24 cellular contexts compared by ENCODE assay signal in genomic region chr9:121024237-121024636, GRCh38. TPM values are rescaled to one million over a fixed set of nuclear protein-coding genes. Genes with fewer than 3 reads are reported as not detected.
DNase-seq lines count a peak whose midpoint lies in the region; ATAC-seq, FAIRE-seq and TF ChIP-seq lines count a peak whose summit lies in the region.
"Had no signal": no experiment of that assay in that cellular context is flagged by ENCODE, and none has a peak within 500 bp of the region (broad histone marks: within the 10 kb centered on the region; RNA-seq: fewer than 3 reads in every experiment).

No MANE protein-coding gene starts in this region.

- no peak overlapping the region for H3K14ac ChIP-seq in mesenchymal stem cell (ENCODE audit: low read length in 2 of 2)

- intact Hi-C loops in Calu3 (cut with micrococcal nuclease; ENCODE audit: unreplicated experiment), result no loop called here
- intact Hi-C loops in PC-3 (cut with micrococcal nuclease), result no loop called here
- intact Hi-C loops in K562 (cut with micrococcal nuclease), result no loop called here

- in situ Hi-C loops in K562 (cut with MboI), result no loop called here

- H3K27me3 ChIP-seq in PC-3 (ENCODE audit: low read length), result no peaks in the 10 kb centered on the region
- H3K27me3 ChIP-seq in K562 (ENCODE audit: control insufficient read depth in 2 of 2, insufficient read depth in 2 of 2, low read length in 2 of 2), result no peaks in the 10 kb centered on the region; a peak in 1 of 5 replicates
- no peaks in the 10 kb centered on the region for H3K27me3 ChIP-seq in mesenchymal stem cell (ENCODE audit: control insufficient read depth in 1 of 2, insufficient read depth in 1 of 2, low read length in 2 of 2)
- H3K27me3 ChIP-seq: BLaER1 treated with 17β-estradiol and CSF1 and Interleukin-3, amounts not matched to agents 10 nM and 100 nM had no signal

- no peak for TF ChIP-seq RAD21 in A549 (conservative IDR thresholded peaks at IDR 0.05 in 1 of 2, IDR thresholded peaks at IDR 0.05 in 1 of 2)
- TF ChIP-seq RAD21 in K562 (CRISPR knock-in tag; conservative IDR thresholded peaks at IDR 0.05 in 1 of 2, IDR thresholded peaks at IDR 0.05 in 1 of 2), result no peak

- no peak overlapping the region for H3K4ac ChIP-seq in mesenchymal stem cell (ENCODE audit: low read depth in 1 of 2, low read length in 2 of 2)

- POLR2A ChIA-PET in A549 (lab: Yijun Ruan, JAX) (no interaction called here), PC-3 (lab: Charles Lee; ENCODE audit: unreplicated experiment) (interaction anchor here (0.6 kb wide), 1 partner anchor 18 kb away, joined by 3 read pairs; no protein-coding TSS in a partner anchor), K562 (lab: Yijun Ruan, JAX) (interaction anchor here (0.5 kb wide), 1 partner anchor 19 kb away, joined by 3 read pairs; no protein-coding TSS in a partner anchor)

- TF ChIP-seq CTCF in A549 (IDR thresholded peaks at IDR 0.05) (no peak), Calu3 (IDR thresholded peaks at IDR 0.05; ENCODE audit: unreplicated experiment) (no peak), PC-3 (conservative IDR thresholded peaks at IDR 0.05; ENCODE audit: low read depth, low read length) (no peak), K562 (IDR thresholded peaks at IDR 0.05 in 2 of 3, conservative IDR thresholded peaks at IDR 0.05 in 1 of 3; ENCODE audit: insufficient read depth in 2 of 3, low read depth in 1 of 3, low read length in 3 of 3) (no peak)

- TF ChIP-seq POLR2A in A549 (IDR thresholded peaks at IDR 0.05; ENCODE audit: low read length), result no peak
- no peak for TF ChIP-seq POLR2A in K562 (conservative IDR thresholded peaks at IDR 0.05)

- H3K9me3 ChIP-seq in A549 (no peaks in the 10 kb centered on the region), PC-3 (ENCODE audit: low read length) (no peaks in the 10 kb centered on the region), K562 (replicated peaks; ENCODE audit: control insufficient read depth, insufficient read depth, low read depth, low read length) (no peaks in the 10 kb centered on the region), mesenchymal stem cell (ENCODE audit: control insufficient read depth, low read length) (peaks cover 5% of the 10 kb centered on the region)

- peaks cover 4% of the 10 kb centered on the region for H3K36me3 Mint-ChIP-seq in Calu3 (ENCODE audit: insufficient read depth, unreplicated experiment)
- H3K36me3 Mint-ChIP-seq: CD8-positive, alpha-beta T cell had no signal

- H3K23ac ChIP-seq in mesenchymal stem cell (ENCODE audit: low read length in 2 of 2), result no peak overlapping the region

- ATAC-seq in A549 (no peak), PC-3 (no peak), K562 (no peak), HG02571 (IDR thresholded peaks at IDR 0.05; ENCODE audit: unreplicated experiment) (no peak)
- ATAC-seq: CD8-positive, alpha-beta T cell had no signal

- H3K27me3 Mint-ChIP-seq in Calu3 (ENCODE audit: unreplicated experiment), result no peaks in the 10 kb centered on the region
- H3K27me3 Mint-ChIP-seq: B cell; CD4-positive, alpha-beta T cell had no signal

- H4K91ac ChIP-seq in mesenchymal stem cell (ENCODE audit: low read length), result no peak overlapping the region

- H2BK15ac ChIP-seq in mesenchymal stem cell (ENCODE audit: low read depth, poor library complexity, severe bottlenecking), result no peak overlapping the region

- no peaks in the 10 kb centered on the region for H3K9me3 Mint-ChIP-seq in Calu3 (ENCODE audit: low read depth, unreplicated experiment)
- H3K9me3 Mint-ChIP-seq: CD4-positive, alpha-beta T cell; CD8-positive, alpha-beta T cell had no signal

- H3K4me1 ChIP-seq in A549 (peaks cover 41% of the 10 kb centered on the region), PC-3 (ENCODE audit: insufficient read depth, low read length) (peaks cover 26% of the 10 kb centered on the region), K562 (replicated peaks in 1 of 2; ENCODE audit: control insufficient read depth in 2 of 2, insufficient read depth in 2 of 2, low read length in 2 of 2) (no peaks in the 10 kb centered on the region), mesenchymal stem cell (ENCODE audit: control insufficient read depth, insufficient read depth, low read depth, low read length) (no peaks in the 10 kb centered on the region)
- H3K4me1 ChIP-seq: BLaER1 treated with 17β-estradiol and CSF1 and Interleukin-3, amounts not matched to agents 10 nM and 100 nM; Caco-2 had no signal

- CTCF ChIA-PET in A549 (lab: Yijun Ruan, JAX), result interaction anchor here (0.7 to 1.5 kb wide), 3 partner anchors 36 to 268 kb away, joined by 3 to 5 read pairs (median 3); no protein-coding TSS in a partner anchor
- CTCF ChIA-PET in Calu3 (lab: Charles Lee), result interaction anchor here (0.6 kb wide), 1 partner anchor 385 kb away, joined by 4 read pairs; no protein-coding TSS in a partner anchor
- CTCF ChIA-PET in PC-3 (lab: Charles Lee), result interaction anchor here (1.0 kb wide), 1 partner anchor 36 kb away, joined by 3 read pairs; no protein-coding TSS in a partner anchor
- CTCF ChIA-PET in K562 (lab: Yijun Ruan, JAX; ENCODE audit: low intra/inter-chr PET ratio), result no interaction called here

- H3F3A ChIP-seq in PC-3 (ENCODE audit: low read length, unreplicated experiment), result peaks cover 8% of the 10 kb centered on the region

- H4K8ac ChIP-seq in mesenchymal stem cell (ENCODE audit: low read length), result no peak overlapping the region

- WGBS in A549 (ENCODE audit: missing lambda C conversion rate), result no CpG with 5 or more reads among the region's 2 CpGs
- WGBS in K562 (ENCODE audit: insufficient coverage, low coverage, missing lambda C conversion rate), result no CpG with 5 or more reads among the region's 2 CpGs
- no CpG with 5 or more reads among the region's 2 CpGs for WGBS in mesenchymal stem cell

- H2BK5ac ChIP-seq in mesenchymal stem cell (ENCODE audit: low read depth, low read length, poor library complexity, severe bottlenecking), result no peak overlapping the region

- H3K9ac ChIP-seq in PC-3 (ENCODE audit: low read length), result no peak overlapping the region
- no peak overlapping the region for H3K9ac ChIP-seq in K562 (ENCODE audit: insufficient read depth in 1 of 2, low read depth in 2 of 2, low read length in 2 of 2)
- H3K9ac ChIP-seq in mesenchymal stem cell (ENCODE audit: low read length), result no peak overlapping the region
- H3K9ac ChIP-seq: BLaER1 treated with 17β-estradiol and CSF1 and Interleukin-3, amounts not matched to agents 10 nM and 100 nM had no signal

- peak overlapping the region; percentile 37 for H3K27ac Mint-ChIP-seq in Calu3 (ENCODE audit: unreplicated experiment)
- H3K27ac Mint-ChIP-seq: B cell; CD4-positive, alpha-beta T cell; CD8-positive, alpha-beta T cell had no signal

- H3K36me3 ChIP-seq in PC-3 (ENCODE audit: low read depth, low read length) (no peaks in the 10 kb centered on the region), K562 (ENCODE audit: control insufficient read depth, insufficient read depth, low read length) (no peaks in the 10 kb centered on the region), mesenchymal stem cell (ENCODE audit: control insufficient read depth in 1 of 2, insufficient read depth in 2 of 2, low read depth in 1 of 2, low read length in 2 of 2) (peaks cover 0 to 9% of the 10 kb centered on the region in 2 experiments)
- H3K36me3 ChIP-seq: BLaER1 treated with 17β-estradiol and CSF1 and Interleukin-3, amounts not matched to agents 10 nM and 100 nM had no signal

- no peak for TF ChIP-seq EP300 in A549 (IDR thresholded peaks at IDR 0.05)
- TF ChIP-seq EP300 in K562 (IDR thresholded peaks at IDR 0.05; ENCODE audit: low read length), result no peak

- no peaks in the 10 kb centered on the region for H4K20me1 ChIP-seq in PC-3 (ENCODE audit: low read length)
- H4K20me1 ChIP-seq in K562 (replicated peaks; ENCODE audit: control insufficient read depth, insufficient read depth, low read length), result no peaks in the 10 kb centered on the region
- H4K20me1 ChIP-seq: BLaER1 treated with 17β-estradiol and CSF1 and Interleukin-3, amounts not matched to agents 10 nM and 100 nM had no signal

- H3K4me2 ChIP-seq in A549 (peak overlapping the region; percentile 72), PC-3 (ENCODE audit: low read length) (no peak overlapping the region), K562 (ENCODE audit: insufficient read depth, low read length) (no peak overlapping the region), mesenchymal stem cell (ENCODE audit: low read length, poor library complexity, severe bottlenecking) (no peak overlapping the region)
- H3K4me2 ChIP-seq: BLaER1 treated with 17β-estradiol and CSF1 and Interleukin-3, amounts not matched to agents 10 nM and 100 nM had no signal

- no peaks in the 10 kb centered on the region for H3K9me2 ChIP-seq in PC-3 (replicated peaks; ENCODE audit: low read length)

- no peaks in the 10 kb centered on the region for H3K9me1 ChIP-seq in K562 (ENCODE audit: control insufficient read depth, insufficient read depth, low read length)

- H3K27ac ChIP-seq in A549, result peak overlapping the region; percentile 69 to 77; a peak in 5 of 6 replicates
- peak overlapping the region; percentile 97 for H3K27ac ChIP-seq in PC-3 (ENCODE audit: low read length)
- no peak overlapping the region for H3K27ac ChIP-seq in K562 (ENCODE audit: extremely low read depth, low read depth, low read length)
- H3K27ac ChIP-seq in mesenchymal stem cell (ENCODE audit: low read length, poor library complexity, severe bottlenecking), result no peak overlapping the region
- H3K27ac ChIP-seq: BLaER1 treated with 17β-estradiol and CSF1 and Interleukin-3, amounts not matched to agents 10 nM and 100 nM; C4-2B had no signal

- H2AFZ ChIP-seq in PC-3 (ENCODE audit: low read length) (no peak overlapping the region), K562 (ENCODE audit: low read depth, low read length) (no peak overlapping the region), mesenchymal stem cell (ENCODE audit: low read depth, low read length) (no peak overlapping the region)

- no peaks in the 10 kb centered on the region for H3K79me1 ChIP-seq in mesenchymal stem cell (replicated peaks; ENCODE audit: low read length, poor library complexity, severe bottlenecking)

- no peak overlapping the region for H3K4me3 ChIP-seq in A549
- no peak overlapping the region for H3K4me3 ChIP-seq in PC-3 (ENCODE audit: low read length)
- no peak overlapping the region for H3K4me3 ChIP-seq in K562
- H3K4me3 ChIP-seq in mesenchymal stem cell (ENCODE audit: insufficient read depth in 1 of 2, low read depth in 1 of 2, low read length in 2 of 2), result no peak overlapping the region
- H3K4me3 ChIP-seq: BLaER1 treated with 17β-estradiol and CSF1 and Interleukin-3, amounts not matched to agents 10 nM and 100 nM had no signal

- no peak overlapping the region for H2BK120ac ChIP-seq in mesenchymal stem cell (ENCODE audit: low read depth, low read length)

- no peak overlapping the region for H3K4me3 Mint-ChIP-seq in Calu3 (ENCODE audit: low read depth, unreplicated experiment)
- H3K4me3 Mint-ChIP-seq: B cell; CD4-positive, alpha-beta T cell; CD8-positive, alpha-beta T cell had no signal

- FAIRE-seq in A549 (lab: Jason Lieb, UNC), result no peak
- no peak for FAIRE-seq in K562 (lab: Jason Lieb, UNC)
- FAIRE-seq: GM12891, GM19239 had no signal

- no peaks in the 10 kb centered on the region for H3K79me2 ChIP-seq in PC-3 (ENCODE audit: low read length)
- H3K79me2 ChIP-seq in K562 (ENCODE audit: control insufficient read depth, insufficient read depth, low read length), result no peaks in the 10 kb centered on the region

- H3K4me1 Mint-ChIP-seq in Calu3 (ENCODE audit: low read depth, unreplicated experiment), result peaks cover 32% of the 10 kb centered on the region
- H3K4me1 Mint-ChIP-seq: B cell had no signal

- BruUV-seq in Calu3 (replicated peaks; lab: Mats Ljungman, UMichigan), result no TSS peak
- BruUV-seq in PC-3 (replicated peaks; lab: Mats Ljungman, UMichigan), result no TSS peak
- BruUV-seq in K562 (replicated peaks; lab: Mats Ljungman, UMichigan), result no TSS peak

- no peak overlapping the region for H2AK5ac ChIP-seq in mesenchymal stem cell (ENCODE audit: low read length, severe bottlenecking)

- no peak for DNase-seq in A549 (ENCODE audit: low read depth in 1 of 2, low spot score in 1 of 2)
- DNase-seq in Calu3, result no peak
- DNase-seq in PC-3, result no peak
- no peak for DNase-seq in K562 (ENCODE audit: extremely low read depth in 1 of 4, low spot score in 3 of 4)
- no peak for DNase-seq in H4 (ENCODE audit: low spot score)
- DNase-seq in mesenchymal stem cell, result no peak
- DNase-seq: 8988T; AML-193; Caco-2; CD4-positive, alpha-beta T cell; CD8-positive, alpha-beta T cell; DMS 273 treated with DMSO at 0.1 percent for 48 hours; DMS153; DMS53; DMS79; DND-41; EL; GDM1 had no signal

- H2BK12ac ChIP-seq in mesenchymal stem cell (ENCODE audit: low read length in 2 of 2), result no peak overlapping the region

- H3K18ac ChIP-seq in mesenchymal stem cell (ENCODE audit: low read depth in 1 of 2, low read length in 2 of 2), result no peak overlapping the region

RNA-seq across cellular contexts. Expression of gene C5, which starts 25.8 kb away (rescaled TPM):
- polyA plus RNA-seq in A549 (2011; rRNA removed), result 115 and 119 TPM in 2 replicates
- polyA plus RNA-seq in A549 (2012; cell fraction: cytosol; rRNA removed), result 8.3 and 8.7 TPM in 2 replicates
- 15.0 and 18.9 TPM in 2 replicates for polyA plus RNA-seq in A549 (2012; cell fraction: nucleus; rRNA removed)
- 16.2 to 17.9 TPM (median 17.1 TPM) in 3 replicates for polyA plus RNA-seq in A549 (2017; fragmentation: RNase III; extraction: RNeasy Plus Mini Kit Qiagen cat#74134 plus additional on column Dnase treatment)
- polyA minus RNA-seq in A549 (2011; rRNA and poly(A)+ RNA removed), result 31.3 and 41.7 TPM in 2 replicates
- total RNA-seq in Calu3 (2022), result 9.2 and 12.3 TPM in 2 replicates
- total RNA-seq in PC-3 (2014; rRNA removed), result 1.6 and 2.9 TPM in 2 replicates
- total RNA-seq in K562 (2011; cell fraction: chromatin; rRNA removed; ENCODE audit: low replicate concordance), result 0.19 and 0.65 TPM in 2 replicates
- 0.13 TPM in 1 of 2 replicates, not detected in the other for total RNA-seq in K562 (2011; cell fraction: nucleolus; rRNA removed)
- total RNA-seq in K562 (2011; cell fraction: nucleoplasm; rRNA removed), result 0.08 and 0.22 TPM in 2 replicates
- total RNA-seq in K562 (2014; rRNA removed), result 0.41 and 0.86 TPM in 2 replicates
- 0.51 and 0.65 TPM in 2 replicates for total RNA-seq in K562 (2014; rRNA removed; fragmentation: Illumina TruSeq; extraction: Trizol)
- total RNA-seq in K562 (2015; rRNA removed; fragmentation: Illumina TruSeq; extraction: Trizol), result 0.79 and 0.91 TPM in 2 replicates
- total RNA-seq in K562 (2021), result 0.42 and 0.56 TPM in 2 replicates
- polyA plus RNA-seq in K562 (2011; rRNA removed), result 0.50 and 0.62 TPM in 2 replicates
- 0.06 and 0.16 TPM in 2 replicates for polyA plus RNA-seq in K562 (2011; cell fraction: cytosol; rRNA removed)
- 0.27 and 0.31 TPM in 2 replicates for polyA plus RNA-seq in K562 (2011; cell fraction: nucleus; rRNA removed)
- 0.39 and 1.6 TPM in 2 replicates for polyA plus RNA-seq in K562 (2012)
- polyA plus RNA-seq in K562 (2014; fragmentation: Illumina TruSeq; extraction: Trizol), result 0.32 and 0.34 TPM in 2 replicates
- under 1 TPM; 0.08 to 0.15 TPM for polyA plus RNA-seq in K562 (2014; fragmentation: Nextera tagmentation; extraction: Ambion mirVana)
- polyA plus RNA-seq in K562 (2014; rRNA removed), result 0.27 and 0.81 TPM in 2 replicates
- polyA minus RNA-seq in K562 (2011; rRNA and poly(A)+ RNA removed), result 0.56 and 1.4 TPM in 2 replicates
- polyA minus RNA-seq in K562 (2011; cell fraction: cytosol; rRNA and poly(A)+ RNA removed), result 2.5 TPM in 1 of 2 replicates, not detected in the other
- 0.40 and 1.1 TPM in 2 replicates for polyA minus RNA-seq in K562 (2011; cell fraction: nucleus; rRNA and poly(A)+ RNA removed)
- 3.6 and 4.5 TPM in 2 replicates for total RNA-seq in H4 (2014; rRNA removed; shearing (Covaris generic))
- polyA plus RNA-seq in mesenchymal stem cell (2013, experiment 1 of 2), result 0.21 TPM
- 0.33 TPM for polyA plus RNA-seq in mesenchymal stem cell (2013, experiment 2 of 2)

RNA-seq across cellular contexts. Expression of gene CNTRL, which starts 50.5 kb away (rescaled TPM):
- polyA plus RNA-seq in A549 (2011; rRNA removed), result 13.0 and 15.0 TPM in 2 replicates
- polyA plus RNA-seq in A549 (2012; cell fraction: cytosol; rRNA removed), result 2.9 and 3.0 TPM in 2 replicates
- polyA plus RNA-seq in A549 (2012; cell fraction: nucleus; rRNA removed), result 4.2 and 5.1 TPM in 2 replicates
- polyA plus RNA-seq in A549 (2017; fragmentation: RNase III; extraction: RNeasy Plus Mini Kit Qiagen cat#74134 plus additional on column Dnase treatment), result 5.1 to 5.7 TPM (median 5.6 TPM) in 3 replicates
- polyA minus RNA-seq in A549 (2011; rRNA and poly(A)+ RNA removed), result 8.9 and 10.5 TPM in 2 replicates
- 11.2 and 11.5 TPM in 2 replicates for total RNA-seq in Calu3 (2022)
- total RNA-seq in PC-3 (2014; rRNA removed), result 6.0 and 7.9 TPM in 2 replicates
- total RNA-seq in K562 (2011; cell fraction: chromatin; rRNA removed; ENCODE audit: low replicate concordance), result 21.2 and 121 TPM in 2 replicates
- 6.3 and 12.8 TPM in 2 replicates for total RNA-seq in K562 (2011; cell fraction: nucleolus; rRNA removed)
- 24.6 and 27.5 TPM in 2 replicates for total RNA-seq in K562 (2011; cell fraction: nucleoplasm; rRNA removed)
- 16.9 and 18.3 TPM in 2 replicates for total RNA-seq in K562 (2014; rRNA removed)
- 28.9 and 34.2 TPM in 2 replicates for total RNA-seq in K562 (2014; rRNA removed; fragmentation: Illumina TruSeq; extraction: Trizol)
- total RNA-seq in K562 (2015; rRNA removed; fragmentation: Illumina TruSeq; extraction: Trizol), result 25.8 and 27.3 TPM in 2 replicates
- total RNA-seq in K562 (2021), result 19.0 and 20.5 TPM in 2 replicates
- polyA plus RNA-seq in K562 (2011; rRNA removed), result 25.4 and 28.0 TPM in 2 replicates
- 9.7 and 12.7 TPM in 2 replicates for polyA plus RNA-seq in K562 (2011; cell fraction: cytosol; rRNA removed)
- 28.5 and 31.2 TPM in 2 replicates for polyA plus RNA-seq in K562 (2011; cell fraction: nucleus; rRNA removed)
- 15.4 and 26.7 TPM in 2 replicates for polyA plus RNA-seq in K562 (2012)
- 22.2 and 24.0 TPM in 2 replicates for polyA plus RNA-seq in K562 (2014; fragmentation: Illumina TruSeq; extraction: Trizol)
- 10 to 100 TPM in 1 of 2 experiments, 1 to 10 TPM in 1; 9.2 to 10.5 TPM for polyA plus RNA-seq in K562 (2014; fragmentation: Nextera tagmentation; extraction: Ambion mirVana)
- polyA plus RNA-seq in K562 (2014; rRNA removed), result 16.1 and 19.1 TPM in 2 replicates
- polyA minus RNA-seq in K562 (2011; rRNA and poly(A)+ RNA removed), result 39.5 and 47.9 TPM in 2 replicates
- polyA minus RNA-seq in K562 (2011; cell fraction: cytosol; rRNA and poly(A)+ RNA removed), result 15.1 and 15.9 TPM in 2 replicates
- polyA minus RNA-seq in K562 (2011; cell fraction: nucleus; rRNA and poly(A)+ RNA removed), result 24.4 and 48.9 TPM in 2 replicates
- total RNA-seq in H4 (2014; rRNA removed; shearing (Covaris generic)), result 7.9 and 8.6 TPM in 2 replicates
- 2.8 TPM for polyA plus RNA-seq in mesenchymal stem cell (2013, experiment 1 of 2)
- polyA plus RNA-seq in mesenchymal stem cell (2013, experiment 2 of 2), result 2.9 TPM

Comparison
In these comparisons a context has a peak if more than half of its experiments do, and no peak if none do; other contexts are left out.
1. H3K27ac ChIP-seq: peak in A549 (2 of 2) and PC-3 (single experiment); none in K562 (single experiment) and mesenchymal stem cell (single experiment).